Comparison of ENCODE assay signal across 7 cellular contexts in genomic region chr12:122080149-122081107, GRCh38. TPM values are rescaled to one million over a fixed set of nuclear protein-coding genes. Genes with fewer than 3 reads are reported as not detected.
DNase-seq lines count a peak whose midpoint lies in the region; ATAC-seq and TF ChIP-seq lines count a peak whose summit lies in the region.

No MANE protein-coding gene starts in this region.

- H3K4me3 Mint-ChIP-seq in activated CD8-positive, alpha-beta T cell treated with anti-CD3 and anti-CD28 coated beads, Interleukin-2, amount 10 ng/mL, durations not matched to agents 7 days and 5 days, result peak overlapping the region; percentile 86

- peaks cover 42% of the 10 kb centered on the region for H3K36me3 Mint-ChIP-seq in activated CD8-positive, alpha-beta T cell treated with anti-CD3 and anti-CD28 coated beads, Interleukin-2, amount 10 ng/mL, durations not matched to agents 7 days and 5 days (ENCODE audit: low read depth)

- no peak overlapping the region for H3K23ac ChIP-seq in neuronal stem cell (ENCODE audit: low read depth, low read length, poor library complexity)

- no peak overlapping the region for H3K27ac ChIP-seq in neuronal stem cell (replicated peaks; ENCODE audit: low read length)

- no peak overlapping the region for H3K14ac ChIP-seq in neuronal stem cell (ENCODE audit: low read length)

- no peaks in the 10 kb centered on the region for H3K79me1 ChIP-seq in neuronal stem cell (ENCODE audit: low read depth, low read length)

- no peak overlapping the region for H3K18ac ChIP-seq in neuronal stem cell (ENCODE audit: low read length)

- no peak for TF ChIP-seq CTCF in foreskin fibroblast (IDR thresholded peaks at IDR 0.05; ENCODE audit: low read depth, low read length)

- DNase-seq in MG63 (peak; percentile 82), foreskin fibroblast (peak; percentile 87 to 93), neuronal stem cell (ENCODE audit: low spot score) (no peak), putamen (ENCODE audit: low spot score) (no peak)
- DNase-seq in activated CD8-positive, alpha-beta T cell treated with anti-CD3 and anti-CD28 coated beads, Interleukin-2, amount 10 ng/mL, durations not matched to agents 7 days and 5 days, result no peak
- no peak for DNase-seq in stimulated activated CD4-positive, alpha-beta T cell treated with anti-CD3 and anti-CD28 coated beads, Interleukin-4, amount 100 ng/mL, for 4 hours

- H3K9ac ChIP-seq in ES-I3 (ENCODE audit: low read depth, low read length), result peak overlapping the region; percentile 81; the same call in 1 of the 2 replicates
- H3K9ac ChIP-seq in neuronal stem cell (ENCODE audit: low read depth, low read length, poor library complexity), result no peak overlapping the region

- no peak overlapping the region for H2AFZ ChIP-seq in neuronal stem cell (ENCODE audit: low read length)

- H4K8ac ChIP-seq in neuronal stem cell (ENCODE audit: low read depth, low read length), result no peak overlapping the region

- H3K9me3 ChIP-seq in ES-I3 (ENCODE audit: control insufficient read depth, insufficient read depth, low read length) (no peaks in the 10 kb centered on the region), MG63 (no peaks in the 10 kb centered on the region), neuronal stem cell (replicated peaks in 1 of 2; ENCODE audit: control insufficient read depth in 2 of 2, insufficient read depth in 1 of 2, low read depth in 1 of 2, low read length in 2 of 2) (no peaks in the 10 kb centered on the region)

- POLR2A ChIA-PET in activated CD8-positive, alpha-beta T cell treated with anti-CD3 and anti-CD28 coated beads, Interleukin-2, amount 10 ng/mL, durations not matched to agents 7 days and 5 days (lab: Charles Lee), result interaction anchor here (0.6 to 3.1 kb wide), 7 partner anchors 9 to 291 kb away, joined by 3 to 11 read pairs (median 6); no protein-coding TSS in a partner anchor

- ATAC-seq in activated CD8-positive, alpha-beta T cell treated with anti-CD3 and anti-CD28 coated beads, Interleukin-2, amount 10 ng/mL, durations not matched to agents 7 days and 5 days, result no peak

- H3K27me3 ChIP-seq in MG63 (no peaks in the 10 kb centered on the region), neuronal stem cell (ENCODE audit: control insufficient read depth in 3 of 3, insufficient read depth in 3 of 3, low read depth in 1 of 3, low read length in 3 of 3) (peaks cover 0 to 18% (median 4%) of the 10 kb centered on the region in 3 experiments)

- no peak overlapping the region for H2BK12ac ChIP-seq in neuronal stem cell (ENCODE audit: low read length)

- H3K4ac ChIP-seq in neuronal stem cell (ENCODE audit: low read length), result no peak overlapping the region

- H4K91ac ChIP-seq in neuronal stem cell (ENCODE audit: low read depth, low read length, poor library complexity), result no peak overlapping the region

- H3K4me2 ChIP-seq in neuronal stem cell (ENCODE audit: insufficient read depth, low read length, poor library complexity, severe bottlenecking), result peak overlapping the region; percentile 90

- H3K4me1 Mint-ChIP-seq in activated CD8-positive, alpha-beta T cell treated with anti-CD3 and anti-CD28 coated beads, Interleukin-2, amount 10 ng/mL, durations not matched to agents 7 days and 5 days (ENCODE audit: low read depth), result peaks cover 66% of the 10 kb centered on the region

- H2BK120ac ChIP-seq in neuronal stem cell (ENCODE audit: low read depth, low read length), result no peak overlapping the region

- H3K27me3 Mint-ChIP-seq in activated CD8-positive, alpha-beta T cell treated with anti-CD3 and anti-CD28 coated beads, Interleukin-2, amount 10 ng/mL, durations not matched to agents 7 days and 5 days (ENCODE audit: low read depth), result no peaks in the 10 kb centered on the region

- no peaks in the 10 kb centered on the region for H3K9me3 Mint-ChIP-seq in activated CD8-positive, alpha-beta T cell treated with anti-CD3 and anti-CD28 coated beads, Interleukin-2, amount 10 ng/mL, durations not matched to agents 7 days and 5 days (ENCODE audit: insufficient read depth)

- H3K4me1 ChIP-seq in ES-I3 (ENCODE audit: insufficient read depth, low read length) (peaks cover 12% of the 10 kb centered on the region; the same call in 1 of the 2 replicates), neuronal stem cell (ENCODE audit: control insufficient read depth in 2 of 2, insufficient read depth in 1 of 2, low read depth in 1 of 2, low read length in 2 of 2) (peaks cover 13% of the 10 kb centered on the region in 2 donors)

- H3K4me3 ChIP-seq in MG63 (peak overlapping the region; percentile 81), foreskin fibroblast (ENCODE audit: low read depth in 1 of 2, low read length in 2 of 2) (peak overlapping the region; percentile 77 to 88), neuronal stem cell (ENCODE audit: low read length in 2 of 2) (peak overlapping the region in 1 of 2 donors; percentile 97)

- H2BK15ac ChIP-seq in neuronal stem cell (ENCODE audit: low read length), result no peak overlapping the region

- H3K36me3 ChIP-seq in ES-I3 (ENCODE audit: insufficient read depth, low read length) (no peaks in the 10 kb centered on the region), MG63 (peaks cover 20% of the 10 kb centered on the region), neuronal stem cell (replicated peaks in 1 of 2; ENCODE audit: control insufficient read depth in 2 of 2, insufficient read depth in 2 of 2, low read length in 2 of 2) (peaks cover 0 to 21% of the 10 kb centered on the region in 2 donors)

- no peak overlapping the region for H2BK5ac ChIP-seq in neuronal stem cell (ENCODE audit: low read length)

- no CpG with 5 or more reads among the region's 18 CpGs for WGBS in neuronal stem cell (ENCODE audit: extremely low coverage in 2 of 2, insufficient read length in 2 of 2, insufficient replicate concordance in 1 of 2), 2 donors

- CTCF ChIA-PET in activated CD8-positive, alpha-beta T cell treated with anti-CD3 and anti-CD28 coated beads, Interleukin-2, amount 10 ng/mL, durations not matched to agents 7 days and 5 days (lab: Charles Lee), result interaction anchor here (1.0 to 5.3 kb wide), 10 partner anchors 9 to 162 kb away, joined by 3 to 45 read pairs (median 6); partner anchors contain the start of gene CFAP251

- no peak overlapping the region for H2AK5ac ChIP-seq in neuronal stem cell (ENCODE audit: low read depth, low read length)

- peak overlapping the region; percentile 86 for H3K27ac Mint-ChIP-seq in activated CD8-positive, alpha-beta T cell treated with anti-CD3 and anti-CD28 coated beads, Interleukin-2, amount 10 ng/mL, durations not matched to agents 7 days and 5 days

RNA-seq across cellular contexts. Expression of gene MLXIP, which starts 1.9 kb away (rescaled TPM):
- total RNA-seq in MG63 (2014; rRNA removed; shearing (Covaris generic); ENCODE audit: low replicate concordance), result 3.5 and 4.0 TPM in 2 replicates
- 10 to 100 TPM; 38.8 to 42.7 TPM for total RNA-seq in activated CD8-positive, alpha-beta T cell treated with anti-CD3 and anti-CD28 coated beads, Interleukin-2, amount 10 ng/mL, durations not matched to agents 7 days and 5 days
- polyA plus RNA-seq in neuronal stem cell (2013, experiment 1 of 2), result 18.3 TPM
- polyA plus RNA-seq in neuronal stem cell (2013, experiment 2 of 2), result 18.1 TPM

RNA-seq across cellular contexts. Expression of gene BCL7A, which starts 58.7 kb away (rescaled TPM):
- total RNA-seq in MG63 (2014; rRNA removed; shearing (Covaris generic); ENCODE audit: low replicate concordance), result 1.8 and 2.4 TPM in 2 replicates
- total RNA-seq in activated CD8-positive, alpha-beta T cell treated with anti-CD3 and anti-CD28 coated beads, Interleukin-2, amount 10 ng/mL, durations not matched to agents 7 days and 5 days, result 1 to 10 TPM; 6.2 to 8.1 TPM
- polyA plus RNA-seq in neuronal stem cell (2013, experiment 1 of 2), result 31.6 TPM
- polyA plus RNA-seq in neuronal stem cell (2013, experiment 2 of 2), result 32.9 TPM

Comparison
In these comparisons a context has a peak if more than half of its experiments do, and no peak if none do; other contexts are left out.
1. DNase-seq: peak in MG63 (single experiment) and foreskin fibroblast (2 of 2); none in activated CD8-positive, alpha-beta T cell treated with anti-CD3 and anti-CD28 coated beads, Interleukin-2, amount 10 ng/mL, durations not matched to agents 7 days and 5 days (single experiment), neuronal stem cell (single experiment), putamen (single experiment) and stimulated activated CD4-positive, alpha-beta T cell treated with anti-CD3 and anti-CD28 coated beads, Interleukin-4, amount 100 ng/mL, for 4 hours (0 of 2).